In the genomic region with DNA sequence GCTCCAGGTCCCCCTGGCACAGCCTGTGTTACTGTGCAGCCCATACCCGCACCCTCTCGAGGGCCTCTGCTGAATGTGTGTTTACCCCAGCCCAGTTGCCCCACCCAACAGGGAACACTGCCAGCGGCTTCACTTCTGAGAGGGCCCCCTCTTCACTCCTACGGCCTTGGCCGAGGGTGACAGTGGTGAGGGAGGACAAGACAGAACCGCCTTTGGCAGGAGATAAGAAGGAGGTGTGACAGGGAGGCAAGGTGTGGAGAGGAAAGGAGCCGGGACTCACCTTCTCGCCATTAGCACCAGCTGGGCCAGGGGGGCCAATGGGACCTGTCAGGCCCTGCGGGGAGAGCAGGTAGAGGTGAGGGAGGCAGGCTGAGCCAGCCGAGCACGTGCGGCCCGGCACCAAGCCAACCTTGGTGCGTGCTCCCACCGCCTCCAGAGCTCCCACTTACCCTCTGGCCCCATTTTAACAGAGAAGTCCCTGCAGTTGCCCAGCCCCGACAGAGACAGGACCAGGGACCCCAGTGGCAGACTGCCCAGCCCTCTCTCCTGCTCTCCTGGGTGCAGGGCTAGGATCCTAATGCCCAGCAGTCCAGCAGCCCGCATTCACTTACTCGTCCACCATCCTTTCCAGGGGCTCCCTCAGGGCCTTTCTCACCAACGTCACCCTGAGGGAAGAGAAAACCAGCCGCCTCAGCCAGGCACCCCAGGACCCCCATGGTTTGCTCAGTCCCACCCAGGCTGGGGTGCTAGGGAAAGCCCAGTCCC, we compare ENCODE assay signal across 20 cellular contexts. TPM values are rescaled to one million over a fixed set of nuclear protein-coding genes. Genes with fewer than 3 reads are reported as not detected.
DNase-seq lines count a peak whose midpoint lies in the region; ATAC-seq, FAIRE-seq and TF ChIP-seq lines count a peak whose summit lies in the region.
"Had no signal": no experiment of that assay in that cellular context is flagged by ENCODE, and none has a peak within 500 bp of the region (broad histone marks: within the 10 kb centered on the region; RNA-seq: fewer than 3 reads in every experiment).

No MANE protein-coding gene starts in this region.

- H3K27ac ChIP-seq in HepG2 (ENCODE audit: extremely low read length, insufficient read depth, low read length): no peak overlapping the region
- H3K27ac ChIP-seq: SJSA1 had no signal

- no peak for FAIRE-seq in HepG2 (lab: Jason Lieb, UNC)
- FAIRE-seq: A204.1, GM12891 had no signal

- H3K4me1 Mint-ChIP-seq in Calu3 (ENCODE audit: low read depth, unreplicated experiment): no peaks in the 10 kb centered on the region

- no peaks in the 10 kb centered on the region for H3K9me3 Mint-ChIP-seq in Calu3 (ENCODE audit: low read depth, unreplicated experiment)
- H3K9me3 Mint-ChIP-seq: CD8-positive, alpha-beta T cell had no signal

- peaks cover 1% of the 10 kb centered on the region; the same call in 1 of the 2 replicates for H3K27me3 ChIP-seq in H7 (ENCODE audit: control insufficient read depth, insufficient read depth, low read length)
- peaks cover 0 to 4% of the 10 kb centered on the region in 2 experiments; a peak in 1 of 5 replicates for H3K27me3 ChIP-seq in HepG2 (ENCODE audit: control insufficient read depth in 1 of 2, insufficient read depth in 2 of 2, low read length in 2 of 2)
- H3K27me3 ChIP-seq: SJSA1 had no signal

- no peak for TF ChIP-seq POLR2A in HepG2 (IDR thresholded peaks at IDR 0.05; ENCODE audit: insufficient read depth in 1 of 2, low read depth in 2 of 2, low read length in 2 of 2)

- TF ChIP-seq CTCF in HepG2 (CRISPR knock-in tag; IDR thresholded peaks at IDR 0.05) (no peak), Calu3 (IDR thresholded peaks at IDR 0.05; ENCODE audit: unreplicated experiment) (no peak)

- TF ChIP-seq EP300 in HepG2 (IDR thresholded peaks at IDR 0.05; ENCODE audit: low read depth in 2 of 2, low read length in 2 of 2) (no peak), HepG2 (CRISPR knock-in tag; IDR thresholded peaks at IDR 0.05; ENCODE audit: borderline replicate concordance) (no peak)

- H3K36me3 Mint-ChIP-seq in Calu3 (ENCODE audit: insufficient read depth, unreplicated experiment): peaks cover 5% of the 10 kb centered on the region
- H3K36me3 Mint-ChIP-seq: CD8-positive, alpha-beta T cell had no signal

- DNase-seq in H7: peak; percentile 31
- peak; percentile 27 for DNase-seq in NCI-H2029 treated with DMSO at 0.1 percent for 48 hours (lab: John Stamatoyannopoulos, UW)
- DNase-seq in HepG2 (ENCODE audit: low spot score): peak; percentile 34
- DNase-seq in posterior vena cava (ENCODE audit: low spot score): peak; percentile 73
- DNase-seq in NCI-H2081 (lab: John Stamatoyannopoulos, UW): no peak
- no peak for DNase-seq in KBM-7
- no peak for DNase-seq in Calu3
- DNase-seq: CD8-positive, alpha-beta T cell; GOT3; Karpas-422; NCI-H1048; NCI-H146; NCI-H2107; NCI-H226; NCI-H524 treated with DMSO at 0.1 percent for 48 hours had no signal

- H4K20me1 ChIP-seq in HepG2 (ENCODE audit: insufficient read depth, low read length): no peaks in the 10 kb centered on the region

- H3K4me3 ChIP-seq in H7 (ENCODE audit: insufficient read depth, low read depth, low read length): no peak overlapping the region
- peak overlapping the region in 1 of 3 experiments; percentile 40; a peak in 1 of 6 replicates for H3K4me3 ChIP-seq in HepG2 (replicated peaks in 1 of 3; ENCODE audit: insufficient read depth in 1 of 3, low read depth in 2 of 3, low read length in 3 of 3)
- H3K4me3 ChIP-seq: SJSA1 had no signal

- no peaks in the 10 kb centered on the region for H3K36me3 ChIP-seq in H7 (replicated peaks; ENCODE audit: control insufficient read depth, insufficient read depth, low read length)
- H3K36me3 ChIP-seq in HepG2 (replicated peaks in 1 of 2; ENCODE audit: control insufficient read depth in 1 of 2, insufficient read depth in 2 of 2, low read length in 2 of 2): no peaks in the 10 kb centered on the region
- H3K36me3 ChIP-seq: SJSA1 had no signal

- no peak for TF ChIP-seq RAD21 in HepG2 (CRISPR knock-in tag; IDR thresholded peaks at IDR 0.05)

- no TSS peak for BruUV-seq in HepG2 (replicated peaks; lab: Mats Ljungman, UMichigan)
- no TSS peak for BruUV-seq in Calu3 (replicated peaks; lab: Mats Ljungman, UMichigan)

- no peak overlapping the region for H3K27ac Mint-ChIP-seq in Calu3 (ENCODE audit: unreplicated experiment)
- H3K27ac Mint-ChIP-seq: CD8-positive, alpha-beta T cell had no signal

- ATAC-seq in HepG2 (peak; percentile 51), GM21390 (IDR thresholded peaks at IDR 0.05; ENCODE audit: unreplicated experiment) (no peak)
- ATAC-seq: CD8-positive, alpha-beta T cell had no signal

- H3K4me2 ChIP-seq in HepG2 (ENCODE audit: low read depth, low read length): peak overlapping the region; percentile 43

- H3K4me1 ChIP-seq in HepG2 (ENCODE audit: insufficient read depth, low read length): peaks cover 13% of the 10 kb centered on the region
- H3K4me1 ChIP-seq: SJSA1 had no signal

- no peak overlapping the region for H3K4me3 Mint-ChIP-seq in Calu3 (ENCODE audit: low read depth, unreplicated experiment)
- H3K4me3 Mint-ChIP-seq: CD8-positive, alpha-beta T cell had no signal

- CTCF ChIA-PET in HepG2 (lab: Yijun Ruan, JAX; ENCODE audit: low intra/inter-chr PET ratio, low total read pairs): no interaction called here
- CTCF ChIA-PET in Calu3 (lab: Charles Lee): no interaction called here

- in situ Hi-C loops in HepG2 (cut with HindIII; ENCODE audit: extremely low pct_ligation_motif_present, low pct_unique_long_range_greater_than_20kb) (no loop called here), KBM-7 (cut with MboI; ENCODE audit: low pct_unique_long_range_greater_than_20kb, low sequenced_read_pairs) (no loop called here)

- peaks cover 97% of the 10 kb centered on the region for H3K27me3 Mint-ChIP-seq in Calu3 (ENCODE audit: unreplicated experiment)

- 26% methylated on average over 13 of the region's 20 CpGs for WGBS in HepG2 (ENCODE audit: low lambda C conversion rate)

- no peak overlapping the region for H2AFZ ChIP-seq in HepG2 (ENCODE audit: low read length)

- no peaks in the 10 kb centered on the region for H3K79me2 ChIP-seq in HepG2 (ENCODE audit: insufficient read depth, low read length)

- H3K9me3 ChIP-seq in HepG2 (ENCODE audit: low read length): no peaks in the 10 kb centered on the region
- H3K9me3 ChIP-seq: SJSA1 had no signal

- no peak overlapping the region for H3K9ac ChIP-seq in HepG2 (ENCODE audit: insufficient read depth, low read depth, low read length)

- intact Hi-C loops in HepG2 (cut with micrococcal nuclease; ENCODE audit: unreplicated experiment): no loop called here
- intact Hi-C loops in posterior vena cava (cut with DNase I): no loop called here
- intact Hi-C loops in Calu3 (cut with micrococcal nuclease; ENCODE audit: unreplicated experiment): no loop called here

- POLR2A ChIA-PET in HepG2 (lab: Yijun Ruan, JAX): interaction anchor here (1.5 kb wide), 1 partner anchor 18 kb away, joined by 4 read pairs; the partner anchor contains the start of gene TMEM106C

RNA-seq across cellular contexts. Expression of gene TMEM106C, which starts 18.3 kb away (rescaled TPM):
- 13.4 and 15.6 TPM in 2 replicates for total RNA-seq in H7 (2014; rRNA removed; shearing (Covaris generic))
- total RNA-seq in HepG2 (2016; rRNA removed; fragmentation: Illumina TruSeq; extraction: Trizol): 132 and 134 TPM in 2 replicates
- 140 and 199 TPM in 2 replicates for total RNA-seq in HepG2 (2016; cell fraction: cytosol; rRNA removed; fragmentation: Illumina TruSeq; extraction: Trizol; ENCODE audit: low read depth)
- 131 and 142 TPM in 2 replicates for total RNA-seq in HepG2 (2016; cell fraction: insoluble cytoplasmic fraction; rRNA removed; fragmentation: Illumina TruSeq; extraction: Trizol)
- 222 and 263 TPM in 2 replicates for total RNA-seq in HepG2 (2016; cell fraction: membrane; rRNA removed; fragmentation: Illumina TruSeq; extraction: Trizol)
- total RNA-seq in HepG2 (2016; cell fraction: nucleus; rRNA removed; fragmentation: Illumina TruSeq; extraction: Trizol): 69.5 and 82.9 TPM in 2 replicates
- polyA plus RNA-seq in HepG2 (2011; rRNA removed): 191 and 192 TPM in 2 replicates
- polyA plus RNA-seq in HepG2 (2011; cell fraction: cytosol; rRNA removed): 141 and 173 TPM in 2 replicates
- 103 and 125 TPM in 2 replicates for polyA plus RNA-seq in HepG2 (2011; cell fraction: nucleus; rRNA removed)
- 67.2 and 83.0 TPM in 2 replicates for polyA plus RNA-seq in HepG2 (2012)
- 208 and 285 TPM in 2 replicates for polyA plus RNA-seq in HepG2 (2016; cell fraction: cytosol; fragmentation: Illumina TruSeq; extraction: Trizol; ENCODE audit: low read depth)
- polyA plus RNA-seq in HepG2 (2016; cell fraction: insoluble cytoplasmic fraction; fragmentation: Illumina TruSeq; extraction: Trizol; ENCODE audit: low read depth): 129 and 148 TPM in 2 replicates
- 221 and 275 TPM in 2 replicates for polyA plus RNA-seq in HepG2 (2016; cell fraction: membrane; fragmentation: Illumina TruSeq; extraction: Trizol; ENCODE audit: low read depth)
- 107 and 122 TPM in 2 replicates for polyA plus RNA-seq in HepG2 (2016; cell fraction: nucleus; fragmentation: Illumina TruSeq; extraction: Trizol; ENCODE audit: insufficient read depth, low read depth)
- 179 and 1,095 TPM in 2 replicates for polyA minus RNA-seq in HepG2 (2011; rRNA and poly(A)+ RNA removed; ENCODE audit: low replicate concordance)
- 43.2 and 44.5 TPM in 2 replicates for polyA minus RNA-seq in HepG2 (2011; cell fraction: cytosol; rRNA and poly(A)+ RNA removed)
- polyA minus RNA-seq in HepG2 (2011; cell fraction: nucleus; rRNA and poly(A)+ RNA removed): 81.1 and 92.5 TPM in 2 replicates
- 10 to 100 TPM; 29.5 to 36.1 TPM for total RNA-seq in posterior vena cava
- total RNA-seq in Calu3 (2022): 67.2 and 77.3 TPM in 2 replicates

RNA-seq across cellular contexts. Expression of gene COL2A1, which starts 22.6 kb away (rescaled TPM):
- total RNA-seq in H7 (2014; rRNA removed; shearing (Covaris generic)): 2.0 and 4.6 TPM in 2 replicates
- 9.2 and 38.3 TPM in 2 replicates for total RNA-seq in HepG2 (2016; rRNA removed; fragmentation: Illumina TruSeq; extraction: Trizol)
- 1.1 and 3.1 TPM in 2 replicates for total RNA-seq in HepG2 (2016; cell fraction: cytosol; rRNA removed; fragmentation: Illumina TruSeq; extraction: Trizol; ENCODE audit: low read depth)
- total RNA-seq in HepG2 (2016; cell fraction: insoluble cytoplasmic fraction; rRNA removed; fragmentation: Illumina TruSeq; extraction: Trizol): 6.6 and 41.7 TPM in 2 replicates
- total RNA-seq in HepG2 (2016; cell fraction: membrane; rRNA removed; fragmentation: Illumina TruSeq; extraction: Trizol): 3.6 and 4.1 TPM in 2 replicates
- 44.6 and 58.3 TPM in 2 replicates for total RNA-seq in HepG2 (2016; cell fraction: nucleus; rRNA removed; fragmentation: Illumina TruSeq; extraction: Trizol)
- polyA plus RNA-seq in HepG2 (2011; rRNA removed): 7.4 and 9.8 TPM in 2 replicates
- 4.1 and 4.4 TPM in 2 replicates for polyA plus RNA-seq in HepG2 (2011; cell fraction: cytosol; rRNA removed)
- polyA plus RNA-seq in HepG2 (2011; cell fraction: nucleus; rRNA removed): 113 and 136 TPM in 2 replicates
- 7.6 and 8.6 TPM in 2 replicates for polyA plus RNA-seq in HepG2 (2012)
- polyA plus RNA-seq in HepG2 (2016; cell fraction: cytosol; fragmentation: Illumina TruSeq; extraction: Trizol; ENCODE audit: low read depth): 0.91 and 1.3 TPM in 2 replicates
- 5.7 and 8.4 TPM in 2 replicates for polyA plus RNA-seq in HepG2 (2016; cell fraction: insoluble cytoplasmic fraction; fragmentation: Illumina TruSeq; extraction: Trizol; ENCODE audit: low read depth)
- polyA plus RNA-seq in HepG2 (2016; cell fraction: membrane; fragmentation: Illumina TruSeq; extraction: Trizol; ENCODE audit: low read depth): 1.5 and 2.1 TPM in 2 replicates
- polyA plus RNA-seq in HepG2 (2016; cell fraction: nucleus; fragmentation: Illumina TruSeq; extraction: Trizol; ENCODE audit: insufficient read depth, low read depth): 114 and 115 TPM in 2 replicates
- polyA minus RNA-seq in HepG2 (2011; rRNA and poly(A)+ RNA removed; ENCODE audit: low replicate concordance): 7.1 TPM in 1 of 2 replicates, not detected in the other
- polyA minus RNA-seq in HepG2 (2011; cell fraction: cytosol; rRNA and poly(A)+ RNA removed): 4.7 and 7.3 TPM in 2 replicates
- polyA minus RNA-seq in HepG2 (2011; cell fraction: nucleus; rRNA and poly(A)+ RNA removed): 12.5 and 15.2 TPM in 2 replicates
- not detected for total RNA-seq in posterior vena cava
- total RNA-seq in Calu3 (2022): 0.50 TPM in 1 of 2 replicates, not detected in the other
- total RNA-seq: CD8-positive, alpha-beta T cell; SJSA1 had no signal
- polyA plus RNA-seq: BJ had no signal

Comparison
In these comparisons a context has a peak if more than half of its experiments do, and no peak if none do; other contexts are left out.
1. DNase-seq: peak in H7 (single experiment), NCI-H2029 treated with DMSO at 0.1 percent for 48 hours (single experiment), HepG2 (single experiment) and posterior vena cava (single experiment); none in NCI-H2081 (0 of 2), KBM-7 (single experiment) and Calu3 (single experiment).